Comparison of ENCODE assay signal across 1 cellular context in genomic region chr3:17747184-17747889, GRCh38.
TF ChIP-seq lines count a peak whose summit lies in the region.

No MANE protein-coding gene starts in this region.

TF ChIP-seq in GM12878, 131 proteins besides CTCF, POLR2A, EP300 and RAD21 (continued from another document and continues in another):
- TF ChIP-seq USF1 (IDR thresholded peaks at IDR 0.05; ENCODE audit: borderline replicate concordance, extremely low read length, insufficient read depth, low read depth, low read length) (no peak), HDGF (IDR thresholded peaks at IDR 0.05) (peak; percentile 42; the same call in 1 of the 2 replicates), PKNOX1 (IDR thresholded peaks at IDR 0.05) (peak; percentile 80), SPI1 (IDR thresholded peaks at IDR 0.05; ENCODE audit: borderline replicate concordance, insufficient read depth, low read depth, low read length) (peak; percentile 86), RELB (IDR thresholded peaks at IDR 0.05; ENCODE audit: low read depth) (peak; percentile 88), ZNF384 (IDR thresholded peaks at IDR 0.05; ENCODE audit: borderline replicate concordance, low read depth, low read length) (peak; percentile 17; the same call in 1 of the 2 replicates), TBL1XR1 (IDR thresholded peaks at IDR 0.05; ENCODE audit: low read depth, low read length) (peak; percentile 74), CHD4 (IDR thresholded peaks at IDR 0.05) (no peak), IKZF1 (conservative IDR thresholded peaks at IDR 0.05) (peak; percentile 95), ZBED1 (IDR thresholded peaks at IDR 0.05; ENCODE audit: borderline replicate concordance) (0 out of 2 replicates have a peak, but pooled peaks have one; percentile 24), TCF12 (IDR thresholded peaks at IDR 0.05; ENCODE audit: low read depth, low read length) (0 out of 2 replicates have a peak, but pooled peaks have one; percentile 21), CEBPB (IDR thresholded peaks at IDR 0.05; ENCODE audit: borderline replicate concordance in 1 of 2, low read depth in 2 of 2, low read length in 2 of 2) (no peak), MTA2 (IDR thresholded peaks at IDR 0.05; ENCODE audit: low read depth) (peak; percentile 81), PBX3 (IDR thresholded peaks at IDR 0.05; ENCODE audit: insufficient replicate concordance, low read depth, low read length) (peak; percentile 65), BCL11A (IDR thresholded peaks at IDR 0.05; ENCODE audit: low read depth, low read length) (0 out of 2 replicates have a peak, but pooled peaks have one; percentile 49), IRF4 (IDR thresholded peaks at IDR 0.05; ENCODE audit: low read depth, low read length) (peak; percentile 42; the same call in 1 of the 2 replicates), YY1 (IDR thresholded peaks at IDR 0.05; ENCODE audit: low read depth, low read length) (no peak), ZNF24 (IDR thresholded peaks at IDR 0.05) (peak; percentile 32; the same call in 1 of the 2 replicates), BCL3 (IDR thresholded peaks at IDR 0.05; ENCODE audit: borderline replicate concordance, insufficient read depth, low read depth, low read length, poor library complexity, severe bottlenecking) (peak; percentile 73), HCFC1 (IDR thresholded peaks at IDR 0.05; ENCODE audit: low read length) (no peak), ATF2 (IDR thresholded peaks at IDR 0.05; ENCODE audit: low read length) (peak; percentile 48; the same call in 1 of the 2 replicates), SRF (IDR thresholded peaks at IDR 0.05; ENCODE audit: low read depth in 2 of 2, low read length in 2 of 2) (peak; percentile 41 to 81; a peak in 2 of 4 replicates), NR2C2 (IDR thresholded peaks at IDR 0.05; ENCODE audit: borderline replicate concordance, control insufficient read depth, insufficient read length, low read depth) (no peak), ATF3 (IDR thresholded peaks at IDR 0.05; ENCODE audit: borderline replicate concordance, extremely low read depth, low read depth, low read length) (no peak), LARP7 (IDR thresholded peaks at IDR 0.05) (peak; percentile 67; the same call in 1 of the 2 replicates), BMI1 (IDR thresholded peaks at IDR 0.05; ENCODE audit: borderline replicate concordance) (peak; percentile 70; the same call in 1 of the 2 replicates), RCOR1 (conservative IDR thresholded peaks at IDR 0.05; ENCODE audit: low read depth, low read length) (0 out of 2 replicates have a peak, but pooled peaks have one; percentile 44), YBX1 (IDR thresholded peaks at IDR 0.05) (no peak), SMAD1 (IDR thresholded peaks at IDR 0.05; ENCODE audit: low read depth, partially characterized antibody) (peak; percentile 21), RB1 (IDR thresholded peaks at IDR 0.05; ENCODE audit: borderline replicate concordance) (0 out of 2 replicates have a peak, but pooled peaks have one; percentile 19), CBX5 (IDR thresholded peaks at IDR 0.05; ENCODE audit: low read depth) (0 out of 2 replicates have a peak, but pooled peaks have one; percentile 79), ZNF217 (IDR thresholded peaks at IDR 0.05) (0 out of 2 replicates have a peak, but pooled peaks have one; percentile 72), ATF7 (IDR thresholded peaks at IDR 0.05; ENCODE audit: low read depth) (peak; percentile 75), DPF2 (IDR thresholded peaks at IDR 0.05) (peak; percentile 83), ETV6 (conservative IDR thresholded peaks at IDR 0.05 in 1 of 2, IDR thresholded peaks at IDR 0.05 in 1 of 2; ENCODE audit: borderline replicate concordance in 1 of 2, low read depth in 1 of 2) (peak in 1 of 2 experiments; percentile 79; a peak in 2 of 4 replicates), ASH2L (IDR thresholded peaks at IDR 0.05; ENCODE audit: borderline replicate concordance, low read depth) (no peak), KLF5 (IDR thresholded peaks at IDR 0.05; ENCODE audit: partially characterized antibody) (no peak), SP1 (IDR thresholded peaks at IDR 0.05; ENCODE audit: low read depth, low read length) (peak; percentile 40), BHLHE40 (IDR thresholded peaks at IDR 0.05; ENCODE audit: borderline replicate concordance in 1 of 2, low read depth in 2 of 2, low read length in 1 of 2) (0 out of 4 replicates have a peak, but pooled peaks of 1 of the 2 experiments have one; percentile 5), NR2C1 (IDR thresholded peaks at IDR 0.05) (peak; percentile 29), SKIL (IDR thresholded peaks at IDR 0.05; ENCODE audit: low read depth, poor library complexity, severe bottlenecking) (peak; percentile 83), JUNB (IDR thresholded peaks at IDR 0.05) (peak; percentile 74), NKRF (conservative IDR thresholded peaks at IDR 0.05) (no peak), RFX5 (IDR thresholded peaks at IDR 0.05; ENCODE audit: low read depth, low read length) (no peak), MTA3 (IDR thresholded peaks at IDR 0.05; ENCODE audit: borderline replicate concordance, low read length) (peak; percentile 74; the same call in 1 of the 2 replicates), ZNF622 (IDR thresholded peaks at IDR 0.05) (no peak), NFYA (IDR thresholded peaks at IDR 0.05; ENCODE audit: borderline replicate concordance, low read depth, low read length) (no peak), KDM1A (IDR thresholded peaks at IDR 0.05; ENCODE audit: borderline replicate concordance) (no peak), IKZF2 (IDR thresholded peaks at IDR 0.05) (peak; percentile 96), MYB (IDR thresholded peaks at IDR 0.05; ENCODE audit: borderline replicate concordance, low read depth, low read length) (no peak), SMARCA5 (IDR thresholded peaks at IDR 0.05) (0 out of 2 replicates have a peak, but pooled peaks have one; percentile 60), WRNIP1 (IDR thresholded peaks at IDR 0.05; ENCODE audit: borderline replicate concordance, low read depth, low read length) (no peak), GABPA (IDR thresholded peaks at IDR 0.05; ENCODE audit: low read depth) (peak; percentile 66; the same call in 1 of the 2 replicates), PML (IDR thresholded peaks at IDR 0.05; ENCODE audit: low read length) (peak; percentile 49; the same call in 1 of the 2 replicates), MEF2B (IDR thresholded peaks at IDR 0.05; ENCODE audit: partially characterized antibody, poor library complexity, severe bottlenecking) (peak; percentile 81), FOXM1 (IDR thresholded peaks at IDR 0.05; ENCODE audit: low read depth, low read length) (peak; percentile 55; the same call in 1 of the 2 replicates), RUNX3 (IDR thresholded peaks at IDR 0.05; ENCODE audit: low read length) (peak; percentile 93), CREB1 (IDR thresholded peaks at IDR 0.05; ENCODE audit: low read depth) (0 out of 2 replicates have a peak, but pooled peaks have one; percentile 40), MEF2A (IDR thresholded peaks at IDR 0.05; ENCODE audit: insufficient read depth, low read depth, low read length) (peak; percentile 80), NR2F1 (conservative IDR thresholded peaks at IDR 0.05) (peak; percentile 88), NFIC (IDR thresholded peaks at IDR 0.05; ENCODE audit: low read depth, low read length) (peak; percentile 89), CREM (IDR thresholded peaks at IDR 0.05; ENCODE audit: low read depth) (peak; percentile 63), TCF7 (IDR thresholded peaks at IDR 0.05; ENCODE audit: borderline replicate concordance) (peak; percentile 95)
